In genomic region chr22:19543970-19544708, GRCh38 we compare ENCODE assay signal across 23 cellular contexts. TPM values are rescaled to one million over a fixed set of nuclear protein-coding genes. Genes with fewer than 3 reads are reported as not detected.
A peak's percentile ranks its signal among the peaks of the same experiment; 100 is the strongest.
DNase-seq lines count a peak whose midpoint lies in the region; ATAC-seq and TF ChIP-seq lines count a peak whose summit lies in the region.
"Had no signal": no experiment of that assay in that cellular context is flagged by ENCODE, and none has a peak within 500 bp of the region (broad histone marks: within the 10 kb centered on the region; RNA-seq: fewer than 3 reads in every experiment).

No MANE protein-coding gene starts in this region.

- no peaks in the 10 kb centered on the region for H3K9me3 ChIP-seq in right lobe of liver
- no peaks in the 10 kb centered on the region for H3K9me3 ChIP-seq in OCI-LY7 (ENCODE audit: low read length)
- H3K9me3 ChIP-seq in CD8-positive, alpha-beta memory T cell (ENCODE audit: low read length): no peaks in the 10 kb centered on the region
- H3K9me3 ChIP-seq: gastrocnemius medialis had no signal

- no peak for DNase-seq in WTC11 (ENCODE audit: low spot score)
- peak; percentile 76 to 93 (median 88) for DNase-seq in right lobe of liver
- peak; percentile 44 for DNase-seq in posterior vena cava (ENCODE audit: low spot score)
- DNase-seq in OCI-LY7 (ENCODE audit: low spot score): no peak
- no peak for DNase-seq in NCI-H2029 treated with DMSO at 0.1 percent for 48 hours (lab: John Stamatoyannopoulos, UW)
- DNase-seq in CD8-positive, alpha-beta memory T cell: no peak
- DNase-seq: activated CD4-positive, alpha-beta T cell treated with anti-CD3 and anti-CD28 coated beads, Interleukin-2, amount 50 U/mL, for 4 hours; activated naive CD4-positive, alpha-beta T cell; amygdala; CD4-positive, CD25-positive, alpha-beta regulatory T cell; central memory CD4-positive, alpha-beta T cell; gastrocnemius medialis; GOT3; kidney glomerular epithelial cell; NCI-H1694; NCI-H446; SHP77; stimulated activated CD4-positive, alpha-beta T cell treated with anti-CD3 and anti-CD28 coated beads, Interleukin-4, amount 100 ng/mL, for 1 hour had no signal

- no TSS peak for BruUV-seq in OCI-LY7 (replicated peaks; lab: Mats Ljungman, UMichigan)

- no peaks in the 10 kb centered on the region for H3K4me1 Mint-ChIP-seq in WTC11
- no peaks in the 10 kb centered on the region for H3K4me1 Mint-ChIP-seq in CD8-positive, alpha-beta memory T cell
- H3K4me1 Mint-ChIP-seq: CD4-positive, CD25-positive, alpha-beta regulatory T cell had no signal

- no peak overlapping the region for H3K4me3 Mint-ChIP-seq in WTC11
- peak overlapping the region in 1 of 7 donors; percentile 23 for H3K4me3 Mint-ChIP-seq in CD8-positive, alpha-beta memory T cell
- H3K4me3 Mint-ChIP-seq: CD4-positive, CD25-positive, alpha-beta regulatory T cell had no signal

- H3K27ac Mint-ChIP-seq in WTC11: peak overlapping the region; percentile 70; the same call in 1 of the 2 replicates
- no peak overlapping the region for H3K27ac Mint-ChIP-seq in CD8-positive, alpha-beta memory T cell

- CTCF ChIA-PET in WTC11 (lab: Charles Lee): interaction anchor here (1.4 kb wide), 1 partner anchor 10 kb away, joined by 4 read pairs; no protein-coding TSS in a partner anchor
- CTCF ChIA-PET in OCI-LY7 (lab: Charles Lee; ENCODE audit: unreplicated experiment): no interaction called here
- CTCF ChIA-PET in CD8-positive, alpha-beta memory T cell (lab: Charles Lee): no interaction called here

- H2AFZ ChIP-seq in OCI-LY7 (ENCODE audit: low read length): no peak overlapping the region
- H2AFZ ChIP-seq: parathyroid adenoma had no signal

- 41% methylated on average over 12 of the region's 16 CpGs for WGBS in right lobe of liver (ENCODE audit: insufficient coverage, low coverage, low lambda C conversion rate, missing lambda C conversion rate)

- intact Hi-C loops in right lobe of liver (cut with DNase I) (no loop called here), posterior vena cava (cut with DNase I) (loop anchor here in 1 of 2 donors (5.0 kb wide), 1 partner anchor 1667 kb away; no protein-coding TSS in a partner anchor), OCI-LY7 (cut with micrococcal nuclease; ENCODE audit: unreplicated experiment) (no loop called here)

- no peaks in the 10 kb centered on the region for H3K27me3 ChIP-seq in right lobe of liver
- H3K27me3 ChIP-seq in CD8-positive, alpha-beta memory T cell (ENCODE audit: insufficient read depth, low read length, poor library complexity, severe bottlenecking): peaks cover 11% of the 10 kb centered on the region
- H3K27me3 ChIP-seq: gastrocnemius medialis had no signal

- H3K79me2 ChIP-seq in OCI-LY7 (ENCODE audit: insufficient read depth, low read depth, low read length): no peaks in the 10 kb centered on the region
- H3K79me2 ChIP-seq: parathyroid adenoma had no signal

- H3K9me3 Mint-ChIP-seq in WTC11: no peaks in the 10 kb centered on the region
- no peaks in the 10 kb centered on the region for H3K9me3 Mint-ChIP-seq in CD8-positive, alpha-beta memory T cell

- H3K27ac ChIP-seq in C4-2B (peak overlapping the region; percentile 44), right lobe of liver (peak overlapping the region; percentile 53 to 80 (median 78)), OCI-LY7 (ENCODE audit: low read depth, low read length, poor library complexity, severe bottlenecking) (no peak overlapping the region)
- no peak overlapping the region for H3K27ac ChIP-seq in CD8-positive, alpha-beta memory T cell (ENCODE audit: low read depth, low read length)
- H3K27ac ChIP-seq: gastrocnemius medialis, parathyroid adenoma, skin epidermis had no signal

- no peak overlapping the region for H3K4me2 ChIP-seq in OCI-LY7 (ENCODE audit: low read length)

- no peaks in the 10 kb centered on the region for H3K36me3 Mint-ChIP-seq in WTC11
- no peaks in the 10 kb centered on the region for H3K36me3 Mint-ChIP-seq in CD8-positive, alpha-beta memory T cell
- H3K36me3 Mint-ChIP-seq: CD4-positive, CD25-positive, alpha-beta regulatory T cell had no signal

- POLR2A ChIA-PET in WTC11 (lab: Charles Lee): no interaction called here
- POLR2A ChIA-PET in OCI-LY7 (lab: Charles Lee): no interaction called here
- POLR2A ChIA-PET in CD8-positive, alpha-beta memory T cell (lab: Charles Lee): no interaction called here

- ATAC-seq in WTC11: no peak
- peak; percentile 89 to 95 (median 91) for ATAC-seq in right lobe of liver
- ATAC-seq in GM21529 (IDR thresholded peaks at IDR 0.05; ENCODE audit: unreplicated experiment): no peak
- ATAC-seq: gastrocnemius medialis had no signal

- H3K9me2 ChIP-seq in OCI-LY7 (ENCODE audit: insufficient read depth, low read length): no peaks in the 10 kb centered on the region

- H3K4me3 ChIP-seq in right lobe of liver (no peak overlapping the region), OCI-LY7 (ENCODE audit: low read depth, low read length, poor library complexity, severe bottlenecking) (no peak overlapping the region)
- no peak overlapping the region for H3K4me3 ChIP-seq in CD8-positive, alpha-beta memory T cell (ENCODE audit: low read length)
- H3K4me3 ChIP-seq: gastrocnemius medialis, skin epidermis had no signal

- H3K27me3 Mint-ChIP-seq in WTC11 (ENCODE audit: low read depth): no peaks in the 10 kb centered on the region
- H3K27me3 Mint-ChIP-seq in CD8-positive, alpha-beta memory T cell: peaks cover 1 to 6% of the 10 kb centered on the region in 2 donors

- TF ChIP-seq CTCF in C4-2B (conservative IDR thresholded peaks at IDR 0.05) (no peak), WTC11 (IDR thresholded peaks at IDR 0.05) (no peak), right lobe of liver (IDR thresholded peaks at IDR 0.05) (peak in 1 of 4 donors; percentile 9), OCI-LY7 (conservative IDR thresholded peaks at IDR 0.05; ENCODE audit: low read length) (no peak)

- peaks cover 0 to 6% (median 0%) of the 10 kb centered on the region in 4 donors for H3K4me1 ChIP-seq in right lobe of liver
- no peaks in the 10 kb centered on the region for H3K4me1 ChIP-seq in OCI-LY7 (ENCODE audit: insufficient read depth, low read length, poor library complexity, severe bottlenecking)
- no peaks in the 10 kb centered on the region for H3K4me1 ChIP-seq in CD8-positive, alpha-beta memory T cell (ENCODE audit: insufficient read depth, low read length)
- H3K4me1 ChIP-seq: gastrocnemius medialis, parathyroid adenoma had no signal

- H4K20me1 ChIP-seq in OCI-LY7 (ENCODE audit: insufficient read depth, low read length): no peaks in the 10 kb centered on the region

- H3K36me3 ChIP-seq in right lobe of liver (no peaks in the 10 kb centered on the region), OCI-LY7 (ENCODE audit: insufficient read depth, low read length) (no peaks in the 10 kb centered on the region)
- H3K36me3 ChIP-seq in CD8-positive, alpha-beta memory T cell (ENCODE audit: insufficient read depth, low read length): no peaks in the 10 kb centered on the region
- H3K36me3 ChIP-seq: gastrocnemius medialis had no signal

- TF ChIP-seq POLR2A in right lobe of liver (IDR thresholded peaks at IDR 0.05): peak; percentile 50

TF ChIP-seq in WTC11, 78 proteins besides CTCF, POLR2A, EP300 and RAD21 (continues in another document):
- TF ChIP-seq RORB (CRISPR knock-in tag; IDR thresholded peaks at IDR 0.05) (no peak), NR2C2 (CRISPR knock-in tag; IDR thresholded peaks at IDR 0.05) (no peak), ZNF532 (CRISPR knock-in tag; IDR thresholded peaks at IDR 0.05; ENCODE audit: borderline replicate concordance) (no peak), ZNF219 (CRISPR knock-in tag; IDR thresholded peaks at IDR 0.05; ENCODE audit: borderline replicate concordance) (no peak)
- TF ChIP-seq, protein P1, sequence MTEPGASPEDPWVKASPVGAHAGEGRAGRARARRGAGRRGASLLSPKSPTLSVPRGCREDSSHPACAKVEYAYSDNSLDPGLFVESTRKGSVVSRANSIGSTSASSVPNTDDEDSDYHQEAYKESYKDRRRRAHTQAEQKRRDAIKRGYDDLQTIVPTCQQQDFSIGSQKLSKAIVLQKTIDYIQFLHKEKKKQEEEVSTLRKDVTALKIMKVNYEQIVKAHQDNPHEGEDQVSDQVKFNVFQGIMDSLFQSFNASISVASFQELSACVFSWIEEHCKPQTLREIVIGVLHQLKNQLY (CRISPR knock-in tag; IDR thresholded peaks at IDR 0.05): no peak

RNA-seq across cellular contexts. Expression of gene CLDN5, which starts 19.9 kb away (rescaled TPM):
- 1.0 to 1.9 TPM (median 1.5 TPM) in 3 replicates for total RNA-seq in WTC11 (2021)
- total RNA-seq in right lobe of liver: 10 to 100 TPM in 2 of 6 experiments, 1 to 10 TPM in 4; 4.4 to 12.1 (median 5.7) TPM
- total RNA-seq in posterior vena cava: 10 to 100 TPM; 36.4 to 70.1 TPM
- total RNA-seq in OCI-LY7 (2014; rRNA removed; shearing (Covaris generic)): not detected in 2 replicates
- not detected in 2 replicates for total RNA-seq in OCI-LY7 (2022)
- not detected for total RNA-seq in CD8-positive, alpha-beta memory T cell
- not detected for polyA plus RNA-seq in CD8-positive, alpha-beta memory T cell
- polyA plus RNA-seq: AG04450 had no signal

Comparison
In these comparisons a context has a peak if more than half of its experiments do, and no peak if none do; other contexts are left out.
1. H3K27ac ChIP-seq: peak in C4-2B (single experiment) and right lobe of liver (3 of 3); none in OCI-LY7 (single experiment) and CD8-positive, alpha-beta memory T cell (single experiment).
2. ATAC-seq: peak in right lobe of liver (4 of 4); none in WTC11 (single experiment) and GM21529 (single experiment).
3. DNase-seq: peak in right lobe of liver (3 of 3) and posterior vena cava (single experiment); none in WTC11 (single experiment), OCI-LY7 (single experiment), NCI-H2029 treated with DMSO at 0.1 percent for 48 hours (single experiment) and CD8-positive, alpha-beta memory T cell (0 of 5).